24 cellular contexts compared by ENCODE assay signal in the genomic region with DNA sequence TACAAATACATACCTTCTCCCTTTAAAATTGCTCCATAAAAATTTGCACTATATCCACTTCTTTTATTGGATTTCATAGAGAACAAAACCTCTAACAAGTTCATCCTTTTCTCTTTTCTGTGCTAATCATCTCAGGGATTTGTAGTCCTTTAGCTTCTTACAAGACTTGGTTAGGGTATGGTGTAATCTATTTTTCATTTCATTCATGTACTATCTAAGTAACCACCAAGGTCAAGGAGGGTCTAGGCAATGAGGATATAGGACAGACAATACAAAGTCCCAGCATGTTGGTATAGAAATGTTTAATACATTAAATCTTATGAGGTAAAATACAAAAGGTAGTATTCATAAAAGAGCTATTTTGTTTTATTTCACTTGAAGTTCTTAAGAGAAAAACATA. TPM values are rescaled to one million over a fixed set of nuclear protein-coding genes. Genes with fewer than 3 reads are reported as not detected.
DNase-seq lines count a peak whose midpoint lies in the region; ATAC-seq, FAIRE-seq and TF ChIP-seq lines count a peak whose summit lies in the region.
"Had no signal": no experiment of that assay in that cellular context is flagged by ENCODE, and none has a peak within 500 bp of the region (broad histone marks: within the 10 kb centered on the region; RNA-seq: fewer than 3 reads in every experiment).

No MANE protein-coding gene starts in this region.

- TF ChIP-seq POLR2A in erythroblast (IDR thresholded peaks at IDR 0.05; ENCODE audit: low read length): no peak

- DNase-seq in activated T-cell treated with anti-CD3 and anti-CD28 coated beads, Interleukin-2, amount 50 U/mL, for 72 hours: no peak
- no peak for DNase-seq in activated T-cell treated with anti-CD3 and anti-CD28 coated beads, Interleukin-2, amount 50 U/mL, for 1 hour
- DNase-seq in D721Med (ENCODE audit: insufficient read length, low spot score) (no peak), NCI-H82 (lab: John Stamatoyannopoulos, UW) (no peak), erythroblast (lab: John Stamatoyannopoulos, UW) (no peak)
- no peak for DNase-seq in central memory CD8-positive, alpha-beta T cell (ENCODE audit: low spot score in 2 of 2)
- no peak for DNase-seq in naive thymus-derived CD8-positive, alpha-beta T cell
- DNase-seq: activated naive CD4-positive, alpha-beta T cell treated with anti-CD3 and anti-CD28 coated beads for 36 hours; activated T-cell treated with anti-CD3 and anti-CD28 coated beads, Interleukin-2, amount 50 U/mL, for 48 hours; DND-41; hippocampal formation; Kasumi-1; left lung; NCI-H1436 treated with DMSO at 0.1 percent for 48 hours; NCI-H345; NCI-H748 treated with DMSO at 0.1 percent for 48 hours; occipital lobe; SIG-M5; stimulated activated naive CD8-positive, alpha-beta T cell treated with anti-CD3 and anti-CD28 coated beads, Interleukin-15, amount 100 ng/mL, for 72 hours; T1000; thyroid gland had no signal

- POLR2A ChIA-PET in naive thymus-derived CD8-positive, alpha-beta T cell (lab: Charles Lee): no interaction called here

- peak; percentile 61 for FAIRE-seq in D721Med (lab: Jason Lieb, UNC)
- FAIRE-seq: bronchial epithelial cell, islet of Langerhans, RCC 7860 had no signal

- H3K9me3 Mint-ChIP-seq in activated T-cell treated with anti-CD3 and anti-CD28 coated beads, Interleukin-2, amount 50 U/mL, for 72 hours: no peaks in the 10 kb centered on the region
- H3K9me3 Mint-ChIP-seq in central memory CD8-positive, alpha-beta T cell: no peaks in the 10 kb centered on the region
- H3K9me3 Mint-ChIP-seq in naive thymus-derived CD8-positive, alpha-beta T cell: no peaks in the 10 kb centered on the region
- H3K9me3 Mint-ChIP-seq: activated naive CD4-positive, alpha-beta T cell treated with anti-CD3 and anti-CD28 coated beads for 36 hours; stimulated activated naive CD8-positive, alpha-beta T cell treated with anti-CD3 and anti-CD28 coated beads, Interleukin-15, amount 100 ng/mL, for 72 hours had no signal

- H3K36me3 Mint-ChIP-seq in activated T-cell treated with anti-CD3 and anti-CD28 coated beads, Interleukin-2, amount 50 U/mL, for 72 hours (ENCODE audit: insufficient read depth in 2 of 2): peaks cover 4 to 16% of the 10 kb centered on the region in 2 donors
- peaks cover 35% of the 10 kb centered on the region for H3K36me3 Mint-ChIP-seq in central memory CD8-positive, alpha-beta T cell (ENCODE audit: insufficient read depth)
- peaks cover 0 to 50% (median 0%) of the 10 kb centered on the region in 3 donors for H3K36me3 Mint-ChIP-seq in naive thymus-derived CD8-positive, alpha-beta T cell

- peaks cover 8% of the 10 kb centered on the region for H3K4me1 Mint-ChIP-seq in activated T-cell treated with anti-CD3 and anti-CD28 coated beads, Interleukin-2, amount 50 U/mL, for 72 hours (ENCODE audit: low read depth)
- H3K4me1 Mint-ChIP-seq in central memory CD8-positive, alpha-beta T cell: peaks cover 6% of the 10 kb centered on the region
- H3K4me1 Mint-ChIP-seq in naive thymus-derived CD8-positive, alpha-beta T cell: peaks cover 0 to 6% (median 4%) of the 10 kb centered on the region in 4 donors

- no peak overlapping the region for H3K4me3 Mint-ChIP-seq in activated T-cell treated with anti-CD3 and anti-CD28 coated beads, Interleukin-2, amount 50 U/mL, for 72 hours
- H3K4me3 Mint-ChIP-seq in central memory CD8-positive, alpha-beta T cell: no peak overlapping the region
- H3K4me3 Mint-ChIP-seq in naive thymus-derived CD8-positive, alpha-beta T cell: no peak overlapping the region
- H3K4me3 Mint-ChIP-seq: activated naive CD4-positive, alpha-beta T cell treated with anti-CD3 and anti-CD28 coated beads for 36 hours; stimulated activated naive CD8-positive, alpha-beta T cell treated with anti-CD3 and anti-CD28 coated beads, Interleukin-15, amount 100 ng/mL, for 72 hours had no signal

- no peak for ATAC-seq in activated T-cell treated with anti-CD3 and anti-CD28 coated beads, Interleukin-2, amount 50 U/mL, for 72 hours (replicated peaks in 1 of 2)
- ATAC-seq in central memory CD8-positive, alpha-beta T cell (replicated peaks; ENCODE audit: extremely low read depth, poor library complexity, severe bottlenecking): no peak
- ATAC-seq in naive thymus-derived CD8-positive, alpha-beta T cell: no peak
- ATAC-seq: left lung; stimulated activated naive CD8-positive, alpha-beta T cell treated with anti-CD3 and anti-CD28 coated beads, Interleukin-15, amount 100 ng/mL, for 72 hours had no signal

- no peaks in the 10 kb centered on the region for H3K27me3 Mint-ChIP-seq in activated T-cell treated with anti-CD3 and anti-CD28 coated beads, Interleukin-2, amount 50 U/mL, for 72 hours (ENCODE audit: low read depth)
- no peaks in the 10 kb centered on the region for H3K27me3 Mint-ChIP-seq in central memory CD8-positive, alpha-beta T cell
- H3K27me3 Mint-ChIP-seq in naive thymus-derived CD8-positive, alpha-beta T cell: no peaks in the 10 kb centered on the region
- H3K27me3 Mint-ChIP-seq: stimulated activated naive CD8-positive, alpha-beta T cell treated with anti-CD3 and anti-CD28 coated beads, Interleukin-15, amount 100 ng/mL, for 72 hours had no signal

- H3K27ac Mint-ChIP-seq in activated T-cell treated with anti-CD3 and anti-CD28 coated beads, Interleukin-2, amount 50 U/mL, for 72 hours: peak overlapping the region; percentile 93
- H3K27ac Mint-ChIP-seq in central memory CD8-positive, alpha-beta T cell (ENCODE audit: low read depth): peak overlapping the region; percentile 22
- peak overlapping the region in 7 of 10 donors; percentile 4 to 79 (median 42) for H3K27ac Mint-ChIP-seq in naive thymus-derived CD8-positive, alpha-beta T cell
- H3K27ac Mint-ChIP-seq: activated naive CD4-positive, alpha-beta T cell treated with anti-CD3 and anti-CD28 coated beads for 36 hours had no signal

- no peak for TF ChIP-seq CTCF in D721Med (IDR thresholded peaks at IDR 0.05; ENCODE audit: insufficient read depth, missing control alignments)

RNA-seq across cellular contexts. Expression of gene C2orf69, which starts 17.5 kb away (rescaled TPM):
- 10 to 100 TPM; 16.3 to 19.1 TPM for total RNA-seq in activated T-cell treated with anti-CD3 and anti-CD28 coated beads, Interleukin-2, amount 50 U/mL, for 72 hours
- 10 to 100 TPM; 13.9 to 14.4 TPM for total RNA-seq in naive thymus-derived CD8-positive, alpha-beta T cell
- polyA plus RNA-seq in naive thymus-derived CD8-positive, alpha-beta T cell: 10 to 100 TPM; 11.6 to 13.2 (median 11.9) TPM

RNA-seq across cellular contexts. Expression of gene TYW5, which starts 26.7 kb away (rescaled TPM):
- 10 to 100 TPM; 13.3 to 14.7 TPM for total RNA-seq in activated T-cell treated with anti-CD3 and anti-CD28 coated beads, Interleukin-2, amount 50 U/mL, for 72 hours
- total RNA-seq in naive thymus-derived CD8-positive, alpha-beta T cell: 10 to 100 TPM; 13.8 to 14.6 TPM
- 1 to 10 TPM; 3.5 to 4.2 (median 3.7) TPM for polyA plus RNA-seq in naive thymus-derived CD8-positive, alpha-beta T cell

RNA-seq across cellular contexts. Expression of gene MAIP1, which starts 26.8 kb away (rescaled TPM):
- 10 to 100 TPM; 30.4 to 34.6 TPM for total RNA-seq in activated T-cell treated with anti-CD3 and anti-CD28 coated beads, Interleukin-2, amount 50 U/mL, for 72 hours
- total RNA-seq in naive thymus-derived CD8-positive, alpha-beta T cell: 10 to 100 TPM; 17.9 to 18.5 TPM
- 10 to 100 TPM; 11.5 to 16.8 (median 12.6) TPM for polyA plus RNA-seq in naive thymus-derived CD8-positive, alpha-beta T cell

Comparison
In these comparisons a context has a peak if more than half of its experiments do, and no peak if none do; other contexts are left out.
1. H3K27ac Mint-ChIP-seq: peak in every context shown above with its lines; median percentile 93 in activated T-cell treated with anti-CD3 and anti-CD28 coated beads, Interleukin-2, amount 50 U/mL, for 72 hours; 42 in naive thymus-derived CD8-positive, alpha-beta T cell; 22 in central memory CD8-positive, alpha-beta T cell.